ENCODE assay signal across 16 cellular contexts in genomic region chr4:94843222-94843621, GRCh38.
DNase-seq lines count a peak whose midpoint lies in the region; ATAC-seq and TF ChIP-seq lines count a peak whose summit lies in the region.
"Had no signal": no experiment of that assay in that cellular context is flagged by ENCODE, and none has a peak within 500 bp of the region (broad histone marks: within the 10 kb centered on the region; RNA-seq: fewer than 3 reads in every experiment).

No MANE protein-coding gene starts in this region.

- no peaks in the 10 kb centered on the region for H3K79me2 ChIP-seq in OCI-LY7 (ENCODE audit: insufficient read depth, low read depth, low read length)

- H3K4me3 ChIP-seq in OCI-LY7 (ENCODE audit: low read depth, low read length, poor library complexity, severe bottlenecking), result no peak overlapping the region
- H3K4me3 ChIP-seq: BLaER1 treated with 17β-estradiol and CSF1 and Interleukin-3, amounts not matched to agents 10 nM and 100 nM; GM23338; K562 had no signal

- BruUV-seq in OCI-LY7 (replicated peaks; lab: Mats Ljungman, UMichigan), result no TSS peak

- ATAC-seq in GM21737 (IDR thresholded peaks at IDR 0.05; ENCODE audit: unreplicated experiment), result no peak
- no peak for ATAC-seq in HG03135 (IDR thresholded peaks at IDR 0.05; ENCODE audit: unreplicated experiment)
- ATAC-seq: CD8-positive, alpha-beta T cell; GM23338; K562 had no signal

- CTCF ChIA-PET in OCI-LY7 (lab: Charles Lee; ENCODE audit: unreplicated experiment), result interaction anchor here (0.6 kb wide), 1 partner anchor 27 kb away, joined by 3 read pairs; no protein-coding TSS in a partner anchor

- no peaks in the 10 kb centered on the region for H3K36me3 ChIP-seq in OCI-LY7 (ENCODE audit: insufficient read depth, low read length)
- H3K36me3 ChIP-seq: BLaER1 treated with 17β-estradiol and CSF1 and Interleukin-3, amounts not matched to agents 10 nM and 100 nM had no signal

- intact Hi-C loops in OCI-LY7 (cut with micrococcal nuclease; ENCODE audit: unreplicated experiment), result no loop called here

- H4K20me1 ChIP-seq in OCI-LY7 (ENCODE audit: insufficient read depth, low read length), result no peaks in the 10 kb centered on the region
- H4K20me1 ChIP-seq: BLaER1 treated with 17β-estradiol and CSF1 and Interleukin-3, amounts not matched to agents 10 nM and 100 nM had no signal

- no peak overlapping the region for H3K27ac ChIP-seq in OCI-LY7 (ENCODE audit: low read depth, low read length, poor library complexity, severe bottlenecking)
- H3K27ac ChIP-seq: BLaER1 treated with 17β-estradiol and CSF1 and Interleukin-3, amounts not matched to agents 10 nM and 100 nM had no signal

- H2AFZ ChIP-seq in OCI-LY7 (ENCODE audit: low read length), result no peak overlapping the region
- H2AFZ ChIP-seq: GM23338 had no signal

- H3K9me2 ChIP-seq in OCI-LY7 (ENCODE audit: insufficient read depth, low read length), result no peaks in the 10 kb centered on the region

- DNase-seq in NCI-H2107 treated with DMSO at 0.1 percent for 48 hours (lab: John Stamatoyannopoulos, UW; ENCODE audit: unreplicated experiment) (peak; percentile 1), NCI-H2107 (lab: John Stamatoyannopoulos, UW) (no peak), NCI-H2171 (lab: John Stamatoyannopoulos, UW) (peak; percentile 6), OCI-LY7 (ENCODE audit: low spot score) (peak; percentile 3), renal cortical epithelial cell (ENCODE audit: low read depth) (peak; percentile 29), SHP77 treated with DMSO at 0.1 percent for 48 hours (lab: John Stamatoyannopoulos, UW) (no peak)
- DNase-seq: Calu3; CD8-positive, alpha-beta T cell; GF-D8; HCEC 1CT; IMR-90 had no signal

- TF ChIP-seq CTCF in OCI-LY7 (conservative IDR thresholded peaks at IDR 0.05; ENCODE audit: low read length), result no peak

- POLR2A ChIA-PET in OCI-LY7 (lab: Charles Lee), result no interaction called here

- no peaks in the 10 kb centered on the region for H3K9me3 ChIP-seq in OCI-LY7 (ENCODE audit: low read length)
- H3K9me3 ChIP-seq: BLaER1 treated with 17β-estradiol and CSF1 and Interleukin-3, amounts not matched to agents 10 nM and 100 nM had no signal

- H3K4me2 ChIP-seq in OCI-LY7 (ENCODE audit: low read length), result no peak overlapping the region
- H3K4me2 ChIP-seq: BLaER1 treated with 17β-estradiol and CSF1 and Interleukin-3, amounts not matched to agents 10 nM and 100 nM; GM23338 had no signal

- no peaks in the 10 kb centered on the region for H3K4me1 ChIP-seq in OCI-LY7 (ENCODE audit: insufficient read depth, low read length, poor library complexity, severe bottlenecking)
- H3K4me1 ChIP-seq: BLaER1 treated with 17β-estradiol and CSF1 and Interleukin-3, amounts not matched to agents 10 nM and 100 nM had no signal

Comparison
In these comparisons a context has a peak if more than half of its experiments do, and no peak if none do; other contexts are left out.
1. DNase-seq: peak in NCI-H2107 treated with DMSO at 0.1 percent for 48 hours (single experiment), NCI-H2171 (single experiment), OCI-LY7 (single experiment) and renal cortical epithelial cell (single experiment); none in NCI-H2107 (single experiment) and SHP77 treated with DMSO at 0.1 percent for 48 hours (single experiment).